21 cellular contexts compared by ENCODE assay signal in the genomic region with DNA sequence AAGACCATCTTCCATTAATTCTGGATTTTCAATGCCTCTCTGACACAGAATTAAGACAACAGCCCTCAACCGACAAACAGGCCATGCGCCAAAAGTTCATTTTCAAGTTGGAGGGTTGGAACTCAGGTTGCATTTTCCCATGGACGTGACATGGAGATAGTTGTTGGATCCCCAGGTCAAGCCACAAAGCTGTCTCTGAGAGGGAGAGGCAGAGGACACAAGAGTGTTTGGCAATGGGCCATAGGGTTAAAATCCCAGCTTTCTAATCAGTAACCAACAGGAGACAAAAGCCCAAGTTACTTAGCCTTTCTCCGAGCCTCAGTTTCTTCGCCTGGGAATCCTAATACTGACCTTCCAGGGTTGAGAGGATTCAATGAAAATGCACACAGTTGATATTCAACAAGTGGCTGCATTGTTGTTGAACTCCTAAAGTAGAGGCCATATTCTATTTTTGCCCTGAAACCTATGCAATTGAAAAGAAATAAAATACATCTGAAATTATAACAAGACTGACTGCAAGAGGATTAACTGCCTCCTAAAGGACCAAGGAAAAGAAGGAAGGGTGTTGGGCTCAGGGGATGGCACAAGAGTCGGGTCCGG. TPM values are rescaled to one million over a fixed set of nuclear protein-coding genes. Genes with fewer than 3 reads are reported as not detected.
DNase-seq lines count a peak whose midpoint lies in the region; ATAC-seq, FAIRE-seq and TF ChIP-seq lines count a peak whose summit lies in the region.
"Had no signal": no experiment of that assay in that cellular context is flagged by ENCODE, and none has a peak within 500 bp of the region (broad histone marks: within the 10 kb centered on the region; RNA-seq: fewer than 3 reads in every experiment).

No MANE protein-coding gene starts in this region.

- H3K4me1 ChIP-seq in HEK293 (ENCODE audit: control insufficient read depth, insufficient read depth, low read length) (no peaks in the 10 kb centered on the region; the same call in 1 of the 2 replicates), HepG2 (ENCODE audit: insufficient read depth, low read length) (peaks cover 80% of the 10 kb centered on the region), sigmoid colon (peaks cover 0 to 99% (median 98%) of the 10 kb centered on the region in 4 donors)

- no peaks in the 10 kb centered on the region for H4K20me1 ChIP-seq in HepG2 (ENCODE audit: insufficient read depth, low read length)

- CTCF ChIA-PET in HEK293 (lab: Yijun Ruan, JAX) = no interaction called here
- CTCF ChIA-PET in HepG2 (lab: Yijun Ruan, JAX; ENCODE audit: low intra/inter-chr PET ratio, low total read pairs) = no interaction called here

- 91% methylated on average over 7 of the region's 7 CpGs for WGBS in HepG2 (ENCODE audit: low lambda C conversion rate)
- 79 to 90% methylated on average over 7 of the region's 7 CpGs for WGBS in sigmoid colon, 2 donors

- no TSS peak for BruUV-seq in HepG2 (replicated peaks; lab: Mats Ljungman, UMichigan)

- POLR2A ChIA-PET in HEK293 (lab: Yijun Ruan, JAX) (no interaction called here), HepG2 (lab: Yijun Ruan, JAX) (interaction anchor here (1.2 kb wide), 1 partner anchor 41 kb away, joined by 3 read pairs; no protein-coding TSS in a partner anchor)

- TF ChIP-seq RAD21 in HepG2 (CRISPR knock-in tag; IDR thresholded peaks at IDR 0.05) = no peak

- peaks cover 65% of the 10 kb centered on the region for H3K79me2 ChIP-seq in HepG2 (ENCODE audit: insufficient read depth, low read length)

- H3K27ac ChIP-seq in HEK293 (ENCODE audit: extremely low read depth, low read depth, low read length) (no peak overlapping the region), cingulate gyrus (ENCODE audit: low read depth, low read length) (peak overlapping the region; percentile 63), HepG2 (ENCODE audit: extremely low read length, insufficient read depth, low read length) (no peak overlapping the region), sigmoid colon (peak overlapping the region; percentile 93 to 98 (median 96))
- H3K27ac ChIP-seq: HL-60, parathyroid adenoma, suprapubic skin had no signal

- no peak overlapping the region for H3K4me2 ChIP-seq in HepG2 (ENCODE audit: low read depth, low read length)

- in situ Hi-C loops in HepG2 (cut with HindIII; ENCODE audit: extremely low pct_ligation_motif_present, low pct_unique_long_range_greater_than_20kb) = no loop called here

- DNase-seq in HepG2 (ENCODE audit: low spot score) = no peak
- DNase-seq in sigmoid colon = no peak
- DNase-seq in activated CD4-positive, CD25-positive, alpha-beta regulatory T cell (lab: John Stamatoyannopoulos, UW) = no peak
- DNase-seq in NCI-H1417 treated with DMSO at 0.1 percent for 48 hours (lab: John Stamatoyannopoulos, UW) = no peak
- DNase-seq in sciatic nerve (ENCODE audit: low spot score) = no peak
- no peak for DNase-seq in SKM-1 (lab: John Stamatoyannopoulos, UW; ENCODE audit: unreplicated experiment)
- DNase-seq: activated CD4-positive, alpha-beta T cell treated with anti-CD3 and anti-CD28 coated beads for 4 hours; activated naive CD8-positive, alpha-beta T cell treated with anti-CD3 and anti-CD28 coated beads, Interleukin-2, amount 50 U/mL, for 24 hours; CD4-positive, alpha-beta memory T cell; head of caudate nucleus; immature natural killer cell; MM.1S; natural killer cell; NCI-H187; stimulated activated CD8-positive, alpha-beta memory T cell treated with anti-CD3 and anti-CD28 coated beads, Interleukin-4, amount 100 ng/mL, for 48 hours had no signal

- H3K9ac ChIP-seq in HepG2 (ENCODE audit: insufficient read depth, low read depth, low read length) = no peak overlapping the region
- H3K9ac ChIP-seq: parathyroid adenoma had no signal

- no peak overlapping the region for H2AFZ ChIP-seq in HepG2 (ENCODE audit: low read length)
- H2AFZ ChIP-seq: parathyroid adenoma had no signal

- H3K27me3 ChIP-seq in HepG2 (ENCODE audit: control insufficient read depth in 1 of 2, insufficient read depth in 2 of 2, low read length in 2 of 2) (no peaks in the 10 kb centered on the region), sigmoid colon (no peaks in the 10 kb centered on the region)
- H3K27me3 ChIP-seq: suprapubic skin had no signal

- H3K36me3 ChIP-seq in HEK293 (ENCODE audit: control insufficient read depth in 2 of 2, insufficient read depth in 1 of 2, low read length in 2 of 2) (no peaks in the 10 kb centered on the region), HepG2 (replicated peaks in 1 of 2; ENCODE audit: control insufficient read depth in 1 of 2, insufficient read depth in 2 of 2, low read length in 2 of 2) (no peaks in the 10 kb centered on the region; a peak in 1 of 5 replicates), sigmoid colon (no peaks in the 10 kb centered on the region)
- H3K36me3 ChIP-seq: suprapubic skin had no signal

- no peaks in the 10 kb centered on the region for H3K9me3 ChIP-seq in HEK293 (ENCODE audit: control insufficient read depth, insufficient read depth, low read depth, low read length)
- H3K9me3 ChIP-seq in HepG2 (ENCODE audit: low read length) = no peaks in the 10 kb centered on the region
- H3K9me3 ChIP-seq in sigmoid colon = no peaks in the 10 kb centered on the region
- H3K9me3 ChIP-seq: suprapubic skin had no signal

- no peak for ATAC-seq in HepG2
- ATAC-seq in sciatic nerve = no peak
- ATAC-seq: activated naive CD8-positive, alpha-beta T cell treated with anti-CD3 and anti-CD28 coated beads, Interleukin-2, amount 50 U/mL, for 24 hours; natural killer cell had no signal

- TF ChIP-seq EP300 in HepG2 (IDR thresholded peaks at IDR 0.05; ENCODE audit: low read depth in 2 of 2, low read length in 2 of 2) = no peak
- no peak for TF ChIP-seq EP300 in HepG2 (CRISPR knock-in tag; IDR thresholded peaks at IDR 0.05; ENCODE audit: borderline replicate concordance)
- no peak for TF ChIP-seq EP300 in sigmoid colon (IDR thresholded peaks at IDR 0.05)

- FAIRE-seq in HepG2 (lab: Jason Lieb, UNC) = peak; percentile 36
- FAIRE-seq: bronchial epithelial cell had no signal

- TF ChIP-seq CTCF in HEK293 (tag by site-specific recombination; IDR thresholded peaks at IDR 0.05) (no peak), HepG2 (CRISPR knock-in tag; IDR thresholded peaks at IDR 0.05) (no peak), sigmoid colon (IDR thresholded peaks at IDR 0.05) (no peak)

- TF ChIP-seq POLR2A in HepG2 (IDR thresholded peaks at IDR 0.05; ENCODE audit: insufficient read depth in 1 of 2, low read depth in 2 of 2, low read length in 2 of 2) = no peak
- TF ChIP-seq POLR2A in sigmoid colon (IDR thresholded peaks at IDR 0.05) = no peak

- intact Hi-C loops in HepG2 (cut with micrococcal nuclease; ENCODE audit: unreplicated experiment) (no loop called here), sigmoid colon (cut with DNase I) (no loop called here), sciatic nerve (cut with DNase I) (no loop called here)

- H3K4me3 ChIP-seq in HEK293 (ENCODE audit: low read depth, low read length) (no peak overlapping the region), HepG2 (replicated peaks in 1 of 3; ENCODE audit: insufficient read depth in 1 of 3, low read depth in 2 of 3, low read length in 3 of 3) (no peak overlapping the region), sigmoid colon (no peak overlapping the region)
- H3K4me3 ChIP-seq: suprapubic skin had no signal

TF ChIP-seq in HEK293, 187 proteins besides CTCF, POLR2A, EP300 and RAD21:
- TF ChIP-seq SCRT2 (tag by site-specific recombination; IDR thresholded peaks at IDR 0.05) (peak; percentile 83), BCL11B (tag by site-specific recombination; IDR thresholded peaks at IDR 0.05; ENCODE audit: low read depth) (no peak), SCRT1 (tag by site-specific recombination; IDR thresholded peaks at IDR 0.05; ENCODE audit: borderline replicate concordance) (peak; percentile 68; the same call in 1 of the 2 replicates)
TF ChIP-seq in HEK293: peak in this region for 2.

TF ChIP-seq in HepG2, 621 proteins besides CTCF, POLR2A, EP300 and RAD21 (continues in another document):
- TF ChIP-seq ARNT2 (CRISPR knock-in tag; IDR thresholded peaks at IDR 0.05; ENCODE audit: low read depth) (no peak), ZNF720 (CRISPR knock-in tag; IDR thresholded peaks at IDR 0.05) (no peak), HNF4G (IDR thresholded peaks at IDR 0.05; ENCODE audit: borderline replicate concordance, low read depth, low read length) (no peak), HNF4G (CRISPR knock-in tag; IDR thresholded peaks at IDR 0.05; ENCODE audit: borderline replicate concordance, low read depth) (no peak)

RNA-seq across cellular contexts. Expression of a gene that starts 44.3 kb away (rescaled TPM):
- total RNA-seq in HepG2 (2016; rRNA removed; fragmentation: Illumina TruSeq; extraction: Trizol) (16.8 and 21.0 TPM in 2 replicates), sigmoid colon (1,000 to 10,000 TPM in 2 of 4 donors, 100 to 1,000 TPM in 2; 664 to 1,403 (median 979) TPM), sciatic nerve (593 TPM)
- total RNA-seq in HepG2 (2016; cell fraction: cytosol; rRNA removed; fragmentation: Illumina TruSeq; extraction: Trizol; ENCODE audit: low read depth) = 6.9 and 8.4 TPM in 2 replicates
- total RNA-seq in HepG2 (2016; cell fraction: insoluble cytoplasmic fraction; rRNA removed; fragmentation: Illumina TruSeq; extraction: Trizol) = 16.7 and 20.1 TPM in 2 replicates
- 6.8 and 7.4 TPM in 2 replicates for total RNA-seq in HepG2 (2016; cell fraction: membrane; rRNA removed; fragmentation: Illumina TruSeq; extraction: Trizol)
- 22.7 and 24.8 TPM in 2 replicates for total RNA-seq in HepG2 (2016; cell fraction: nucleus; rRNA removed; fragmentation: Illumina TruSeq; extraction: Trizol)
- polyA plus RNA-seq in HepG2 (2011; rRNA removed) (30.1 and 39.8 TPM in 2 replicates), sigmoid colon (10 to 100 TPM in 2 of 3 donors, 1 to 10 TPM in 1; 8.1 to 56.2 (median 19.2) TPM)
- 21.6 and 22.7 TPM in 2 replicates for polyA plus RNA-seq in HepG2 (2011; cell fraction: cytosol; rRNA removed)
- polyA plus RNA-seq in HepG2 (2011; cell fraction: nucleus; rRNA removed) = 39.9 and 56.8 TPM in 2 replicates
- 22.1 and 55.4 TPM in 2 replicates for polyA plus RNA-seq in HepG2 (2012)
- 0.37 and 0.66 TPM in 2 replicates for polyA plus RNA-seq in HepG2 (2016; cell fraction: cytosol; fragmentation: Illumina TruSeq; extraction: Trizol; ENCODE audit: low read depth)
- 18.0 and 20.6 TPM in 2 replicates for polyA plus RNA-seq in HepG2 (2016; cell fraction: insoluble cytoplasmic fraction; fragmentation: Illumina TruSeq; extraction: Trizol; ENCODE audit: low read depth)
- polyA plus RNA-seq in HepG2 (2016; cell fraction: membrane; fragmentation: Illumina TruSeq; extraction: Trizol; ENCODE audit: low read depth) = 1.4 and 1.9 TPM in 2 replicates
- polyA plus RNA-seq in HepG2 (2016; cell fraction: nucleus; fragmentation: Illumina TruSeq; extraction: Trizol; ENCODE audit: insufficient read depth, low read depth) = 24.7 and 25.1 TPM in 2 replicates
- 2.7 and 66.2 TPM in 2 replicates for polyA minus RNA-seq in HepG2 (2011; rRNA and poly(A)+ RNA removed; ENCODE audit: low replicate concordance)
- polyA minus RNA-seq in HepG2 (2011; cell fraction: cytosol; rRNA and poly(A)+ RNA removed) = 28.0 and 29.9 TPM in 2 replicates
- 81.3 and 96.8 TPM in 2 replicates for polyA minus RNA-seq in HepG2 (2011; cell fraction: nucleus; rRNA and poly(A)+ RNA removed)

Comparison
In these comparisons a context has a peak if more than half of its experiments do, and no peak if none do; other contexts are left out.
1. H3K27ac ChIP-seq: peak in cingulate gyrus (single experiment) and sigmoid colon (4 of 4); none in HEK293 (single experiment) and HepG2 (single experiment).
2. RNA of a gene that starts 44.3 kb away (total RNA-seq): 664 to 1,403 TPM in sigmoid colon and 593 TPM in sciatic nerve (single experiment); 6.8 to 24.8 TPM in HepG2; every median in the first group is over 10 times any median in the second.